Comparison of ENCODE assay signal across 8 cellular contexts in the genomic region with DNA sequence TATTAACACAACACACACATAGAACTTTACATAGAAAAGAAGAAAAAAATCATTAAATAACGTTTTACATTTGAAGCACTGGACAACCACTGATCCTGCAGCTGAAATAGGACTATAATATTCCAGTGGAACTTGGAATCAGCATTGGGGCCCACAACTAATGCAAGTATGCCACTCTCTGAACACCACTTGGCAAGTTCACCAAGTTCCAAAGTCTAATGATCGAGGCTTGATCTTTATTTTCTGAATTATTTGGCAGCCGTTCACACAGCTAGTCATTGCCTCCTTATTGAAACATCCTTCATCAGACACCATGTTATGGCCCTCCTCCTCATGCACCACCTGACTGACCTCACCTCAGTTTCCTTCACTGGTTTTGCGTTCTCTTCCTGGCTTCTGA.
"Had no signal": no experiment of that assay in that cellular context is flagged by ENCODE, and none has a peak within 500 bp of the region (broad histone marks: within the 10 kb centered on the region; RNA-seq: fewer than 3 reads in every experiment).

No MANE protein-coding gene starts in this region.

- H3K4me3 ChIP-seq: GM12878 had no signal

- DNase-seq: GDM1, GF-D8 had no signal

- FAIRE-seq: G401.6, GM12878, GM12891, GM12892, GM18507, GM19239 had no signal

- ATAC-seq: GM12878 had no signal
